In genomic region chr7:151080522-151081169, GRCh38 we compare ENCODE assay signal across 1 cellular context.
TF ChIP-seq lines count a peak whose summit lies in the region.

A gene with protein sequence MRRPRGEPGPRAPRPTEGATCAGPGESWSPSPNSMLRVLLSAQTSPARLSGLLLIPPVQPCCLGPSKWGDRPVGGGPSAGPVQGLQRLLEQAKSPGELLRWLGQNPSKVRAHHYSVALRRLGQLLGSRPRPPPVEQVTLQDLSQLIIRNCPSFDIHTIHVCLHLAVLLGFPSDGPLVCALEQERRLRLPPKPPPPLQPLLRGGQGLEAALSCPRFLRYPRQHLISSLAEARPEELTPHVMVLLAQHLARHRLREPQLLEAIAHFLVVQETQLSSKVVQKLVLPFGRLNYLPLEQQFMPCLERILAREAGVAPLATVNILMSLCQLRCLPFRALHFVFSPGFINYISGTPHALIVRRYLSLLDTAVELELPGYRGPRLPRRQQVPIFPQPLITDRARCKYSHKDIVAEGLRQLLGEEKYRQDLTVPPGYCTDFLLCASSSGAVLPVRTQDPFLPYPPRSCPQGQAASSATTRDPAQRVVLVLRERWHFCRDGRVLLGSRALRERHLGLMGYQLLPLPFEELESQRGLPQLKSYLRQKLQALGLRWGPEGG (minus strand): TSS chr7:151080809. CDS start chr7:151080766, 43 bp downstream.

TF ChIP-seq in K562, 482 proteins besides CTCF, POLR2A, EP300 and RAD21 (continued from another document and continues in another):
- TF ChIP-seq, protein P1, sequence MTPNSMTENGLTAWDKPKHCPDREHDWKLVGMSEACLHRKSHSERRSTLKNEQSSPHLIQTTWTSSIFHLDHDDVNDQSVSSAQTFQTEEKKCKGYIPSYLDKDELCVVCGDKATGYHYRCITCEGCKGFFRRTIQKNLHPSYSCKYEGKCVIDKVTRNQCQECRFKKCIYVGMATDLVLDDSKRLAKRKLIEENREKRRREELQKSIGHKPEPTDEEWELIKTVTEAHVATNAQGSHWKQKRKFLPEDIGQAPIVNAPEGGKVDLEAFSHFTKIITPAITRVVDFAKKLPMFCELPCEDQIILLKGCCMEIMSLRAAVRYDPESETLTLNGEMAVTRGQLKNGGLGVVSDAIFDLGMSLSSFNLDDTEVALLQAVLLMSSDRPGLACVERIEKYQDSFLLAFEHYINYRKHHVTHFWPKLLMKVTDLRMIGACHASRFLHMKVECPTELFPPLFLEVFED (CRISPR knock-in tag; conservative IDR thresholded peaks at IDR 0.05), result no peak; the same call in 1 of the 2 replicates
- peak; percentile 92; the same call in 1 of the 2 replicates for TF ChIP-seq NFRKB (IDR thresholded peaks at IDR 0.05; ENCODE audit: low read depth)
- TF ChIP-seq CCAR2 (IDR thresholded peaks at IDR 0.05; ENCODE audit: low read depth, low read length), result no peak
- TF ChIP-seq E2F3 (CRISPR knock-in tag; IDR thresholded peaks at IDR 0.05), result 0 out of 2 replicates have a peak, but pooled peaks have one; percentile 17
- TF ChIP-seq TAL1 (IDR thresholded peaks at IDR 0.05), result no peak
- 0 out of 2 replicates have a peak, but pooled peaks have one; percentile 57 for TF ChIP-seq ZNF57 (CRISPR knock-in tag; IDR thresholded peaks at IDR 0.05)
- TF ChIP-seq, protein P2, sequence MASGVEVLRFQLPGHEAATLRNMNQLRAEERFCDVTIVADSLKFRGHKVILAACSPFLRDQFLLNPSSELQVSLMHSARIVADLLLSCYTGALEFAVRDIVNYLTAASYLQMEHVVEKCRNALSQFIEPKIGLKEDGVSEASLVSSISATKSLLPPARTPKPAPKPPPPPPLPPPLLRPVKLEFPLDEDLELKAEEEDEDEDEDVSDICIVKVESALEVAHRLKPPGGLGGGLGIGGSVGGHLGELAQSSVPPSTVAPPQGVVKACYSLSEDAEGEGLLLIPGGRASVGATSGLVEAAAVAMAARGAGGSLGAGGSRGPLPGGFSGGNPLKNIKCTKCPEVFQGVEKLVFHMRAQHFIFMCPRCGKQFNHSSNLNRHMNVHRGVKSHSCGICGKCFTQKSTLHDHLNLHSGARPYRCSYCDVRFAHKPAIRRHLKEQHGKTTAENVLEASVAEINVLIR (CRISPR knock-in tag; IDR thresholded peaks at IDR 0.05), result 0 out of 2 replicates have a peak, but pooled peaks have one; percentile 14
- TF ChIP-seq ETV5 (CRISPR knock-in tag; IDR thresholded peaks at IDR 0.05; ENCODE audit: low read depth), result 0 out of 2 replicates have a peak, but pooled peaks have one; percentile 9
- TF ChIP-seq, protein P3, sequence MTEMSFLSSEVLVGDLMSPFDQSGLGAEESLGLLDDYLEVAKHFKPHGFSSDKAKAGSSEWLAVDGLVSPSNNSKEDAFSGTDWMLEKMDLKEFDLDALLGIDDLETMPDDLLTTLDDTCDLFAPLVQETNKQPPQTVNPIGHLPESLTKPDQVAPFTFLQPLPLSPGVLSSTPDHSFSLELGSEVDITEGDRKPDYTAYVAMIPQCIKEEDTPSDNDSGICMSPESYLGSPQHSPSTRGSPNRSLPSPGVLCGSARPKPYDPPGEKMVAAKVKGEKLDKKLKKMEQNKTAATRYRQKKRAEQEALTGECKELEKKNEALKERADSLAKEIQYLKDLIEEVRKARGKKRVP (CRISPR knock-in tag; IDR thresholded peaks at IDR 0.05), result peak; percentile 7
- no peak for TF ChIP-seq ZNF217 (CRISPR knock-in tag; IDR thresholded peaks at IDR 0.05)
- TF ChIP-seq ZNF282 (CRISPR knock-in tag; IDR thresholded peaks at IDR 0.05), result no peak
- TF ChIP-seq MLLT1 (IDR thresholded peaks at IDR 0.05), result peak; percentile 27 to 69; a peak in 3 of 4 replicates
- TF ChIP-seq, protein P4, sequence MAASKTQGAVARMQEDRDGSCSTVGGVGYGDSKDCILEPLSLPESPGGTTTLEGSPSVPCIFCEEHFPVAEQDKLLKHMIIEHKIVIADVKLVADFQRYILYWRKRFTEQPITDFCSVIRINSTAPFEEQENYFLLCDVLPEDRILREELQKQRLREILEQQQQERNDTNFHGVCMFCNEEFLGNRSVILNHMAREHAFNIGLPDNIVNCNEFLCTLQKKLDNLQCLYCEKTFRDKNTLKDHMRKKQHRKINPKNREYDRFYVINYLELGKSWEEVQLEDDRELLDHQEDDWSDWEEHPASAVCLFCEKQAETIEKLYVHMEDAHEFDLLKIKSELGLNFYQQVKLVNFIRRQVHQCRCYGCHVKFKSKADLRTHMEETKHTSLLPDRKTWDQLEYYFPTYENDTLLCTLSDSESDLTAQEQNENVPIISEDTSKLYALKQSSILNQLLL (CRISPR knock-in tag; IDR thresholded peaks at IDR 0.05; ENCODE audit: borderline replicate concordance), result no peak
- 0 out of 4 replicates have a peak, but pooled peaks of 1 of the 2 experiments have one; percentile 10 for TF ChIP-seq ETV6 (IDR thresholded peaks at IDR 0.05; ENCODE audit: borderline replicate concordance in 1 of 2, low read depth in 2 of 2, low read length in 1 of 2)
- no peak for TF ChIP-seq ETV6 (CRISPR knock-in tag; IDR thresholded peaks at IDR 0.05; ENCODE audit: borderline replicate concordance)
- TF ChIP-seq, protein P5, sequence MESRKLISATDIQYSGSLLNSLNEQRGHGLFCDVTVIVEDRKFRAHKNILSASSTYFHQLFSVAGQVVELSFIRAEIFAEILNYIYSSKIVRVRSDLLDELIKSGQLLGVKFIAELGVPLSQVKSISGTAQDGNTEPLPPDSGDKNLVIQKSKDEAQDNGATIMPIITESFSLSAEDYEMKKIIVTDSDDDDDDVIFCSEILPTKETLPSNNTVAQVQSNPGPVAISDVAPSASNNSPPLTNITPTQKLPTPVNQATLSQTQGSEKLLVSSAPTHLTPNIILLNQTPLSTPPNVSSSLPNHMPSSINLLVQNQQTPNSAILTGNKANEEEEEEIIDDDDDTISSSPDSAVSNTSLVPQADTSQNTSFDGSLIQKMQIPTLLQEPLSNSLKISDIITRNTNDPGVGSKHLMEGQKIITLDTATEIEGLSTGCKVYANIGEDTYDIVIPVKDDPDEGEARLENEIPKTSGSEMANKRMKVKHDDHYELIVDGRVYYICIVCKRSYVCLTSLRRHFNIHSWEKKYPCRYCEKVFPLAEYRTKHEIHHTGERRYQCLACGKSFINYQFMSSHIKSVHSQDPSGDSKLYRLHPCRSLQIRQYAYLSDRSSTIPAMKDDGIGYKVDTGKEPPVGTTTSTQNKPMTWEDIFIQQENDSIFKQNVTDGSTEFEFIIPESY (CRISPR knock-in tag; IDR thresholded peaks at IDR 0.05), result no peak
- peak; percentile 95 for TF ChIP-seq SUPT5H (IDR thresholded peaks at IDR 0.05)
- TF ChIP-seq, protein P6, sequence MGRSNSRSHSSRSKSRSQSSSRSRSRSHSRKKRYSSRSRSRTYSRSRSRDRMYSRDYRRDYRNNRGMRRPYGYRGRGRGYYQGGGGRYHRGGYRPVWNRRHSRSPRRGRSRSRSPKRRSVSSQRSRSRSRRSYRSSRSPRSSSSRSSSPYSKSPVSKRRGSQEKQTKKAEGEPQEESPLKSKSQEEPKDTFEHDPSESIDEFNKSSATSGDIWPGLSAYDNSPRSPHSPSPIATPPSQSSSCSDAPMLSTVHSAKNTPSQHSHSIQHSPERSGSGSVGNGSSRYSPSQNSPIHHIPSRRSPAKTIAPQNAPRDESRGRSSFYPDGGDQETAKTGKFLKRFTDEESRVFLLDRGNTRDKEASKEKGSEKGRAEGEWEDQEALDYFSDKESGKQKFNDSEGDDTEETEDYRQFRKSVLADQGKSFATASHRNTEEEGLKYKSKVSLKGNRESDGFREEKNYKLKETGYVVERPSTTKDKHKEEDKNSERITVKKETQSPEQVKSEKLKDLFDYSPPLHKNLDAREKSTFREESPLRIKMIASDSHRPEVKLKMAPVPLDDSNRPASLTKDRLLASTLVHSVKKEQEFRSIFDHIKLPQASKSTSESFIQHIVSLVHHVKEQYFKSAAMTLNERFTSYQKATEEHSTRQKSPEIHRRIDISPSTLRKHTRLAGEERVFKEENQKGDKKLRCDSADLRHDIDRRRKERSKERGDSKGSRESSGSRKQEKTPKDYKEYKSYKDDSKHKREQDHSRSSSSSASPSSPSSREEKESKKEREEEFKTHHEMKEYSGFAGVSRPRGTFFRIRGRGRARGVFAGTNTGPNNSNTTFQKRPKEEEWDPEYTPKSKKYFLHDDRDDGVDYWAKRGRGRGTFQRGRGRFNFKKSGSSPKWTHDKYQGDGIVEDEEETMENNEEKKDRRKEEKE (IDR thresholded peaks at IDR 0.05; ENCODE audit: borderline replicate concordance in 1 of 2, control insufficient read depth in 1 of 2, low read depth in 2 of 2, low read length in 1 of 2), result 0 out of 4 replicates have a peak, but pooled peaks of 1 of the 2 experiments have one; percentile 39
- TF ChIP-seq ZNF174 (CRISPR knock-in tag; IDR thresholded peaks at IDR 0.05), result no peak
- no peak for TF ChIP-seq TAF9B (IDR thresholded peaks at IDR 0.05; ENCODE audit: partially characterized antibody)
- no peak for TF ChIP-seq ZNF24 (IDR thresholded peaks at IDR 0.05)
- no peak for TF ChIP-seq RBM39 (optimal IDR thresholded peaks at IDR 0.05; ENCODE audit: low read depth, low read length)
- peak; percentile 73 for TF ChIP-seq HCFC1 (IDR thresholded peaks at IDR 0.05; ENCODE audit: low read depth, low read length)
- TF ChIP-seq SAFB2 (IDR thresholded peaks at IDR 0.05; ENCODE audit: borderline replicate concordance, low read depth, low read length, severe bottlenecking), result no peak
- peak; percentile 50; the same call in 1 of the 2 replicates for TF ChIP-seq ZNF175 (CRISPR knock-in tag; IDR thresholded peaks at IDR 0.05; ENCODE audit: low read depth)
- TF ChIP-seq, protein P7, sequence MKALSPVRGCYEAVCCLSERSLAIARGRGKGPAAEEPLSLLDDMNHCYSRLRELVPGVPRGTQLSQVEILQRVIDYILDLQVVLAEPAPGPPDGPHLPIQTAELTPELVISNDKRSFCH (CRISPR knock-in tag; IDR thresholded peaks at IDR 0.05), result no peak
- TF ChIP-seq, protein P7 (tag; IDR thresholded peaks at IDR 0.05), result peak; percentile 31; the same call in 1 of the 2 replicates
- TF ChIP-seq MEIS2 (IDR thresholded peaks at IDR 0.05; ENCODE audit: partially characterized antibody), result peak; percentile 84
- TF ChIP-seq E2F8 (IDR thresholded peaks at IDR 0.05; ENCODE audit: low read depth, partially characterized antibody), result peak; percentile 56
- no peak for TF ChIP-seq WHSC1 (IDR thresholded peaks at IDR 0.05; ENCODE audit: low read length)
- no peak for TF ChIP-seq EP400 (IDR thresholded peaks at IDR 0.05)
- no peak for TF ChIP-seq MYBL2 (IDR thresholded peaks at IDR 0.05; ENCODE audit: low read depth)
- no peak for TF ChIP-seq MYBL2 (CRISPR knock-in tag; IDR thresholded peaks at IDR 0.05; ENCODE audit: borderline replicate concordance)
- TF ChIP-seq PHB2 (IDR thresholded peaks at IDR 0.05; ENCODE audit: low read depth), result no peak
- TF ChIP-seq CREM (IDR thresholded peaks at IDR 0.05; ENCODE audit: low read depth), result peak; percentile 82
- TF ChIP-seq CEBPB (tag; IDR thresholded peaks at IDR 0.05), result no peak
- peak; percentile 61 for TF ChIP-seq JUND (IDR thresholded peaks at IDR 0.05; ENCODE audit: borderline replicate concordance, low read depth, low read length)
- no peak; the same call in 2 of the 3 replicates for TF ChIP-seq JUND (tag; IDR thresholded peaks at IDR 0.05; ENCODE audit: borderline replicate concordance, low read depth, low read length)
- TF ChIP-seq SIRT6 (IDR thresholded peaks at IDR 0.05; ENCODE audit: low read depth, low read length), result no peak
- no peak for TF ChIP-seq NUFIP1 (IDR thresholded peaks at IDR 0.05; ENCODE audit: partially characterized antibody)
- TF ChIP-seq ZNF583 (CRISPR knock-in tag; IDR thresholded peaks at IDR 0.05), result peak; percentile 10; the same call in 1 of the 2 replicates
- TF ChIP-seq NFIX (CRISPR knock-in tag; IDR thresholded peaks at IDR 0.05; ENCODE audit: low read depth), result no peak
- no peak for TF ChIP-seq RFX1 (IDR thresholded peaks at IDR 0.05)
- TF ChIP-seq CHCHD3 (CRISPR knock-in tag; IDR thresholded peaks at IDR 0.05), result 0 out of 2 replicates have a peak, but pooled peaks have one; percentile 25
- peak; percentile 20 to 81; a peak in 3 of 4 replicates for TF ChIP-seq TBL1XR1 (IDR thresholded peaks at IDR 0.05; ENCODE audit: low read length in 2 of 2)
- TF ChIP-seq, protein P8, sequence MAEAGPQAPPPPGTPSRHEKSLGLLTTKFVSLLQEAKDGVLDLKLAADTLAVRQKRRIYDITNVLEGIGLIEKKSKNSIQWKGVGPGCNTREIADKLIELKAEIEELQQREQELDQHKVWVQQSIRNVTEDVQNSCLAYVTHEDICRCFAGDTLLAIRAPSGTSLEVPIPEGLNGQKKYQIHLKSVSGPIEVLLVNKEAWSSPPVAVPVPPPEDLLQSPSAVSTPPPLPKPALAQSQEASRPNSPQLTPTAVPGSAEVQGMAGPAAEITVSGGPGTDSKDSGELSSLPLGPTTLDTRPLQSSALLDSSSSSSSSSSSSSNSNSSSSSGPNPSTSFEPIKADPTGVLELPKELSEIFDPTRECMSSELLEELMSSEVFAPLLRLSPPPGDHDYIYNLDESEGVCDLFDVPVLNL (CRISPR knock-in tag; IDR thresholded peaks at IDR 0.05; ENCODE audit: low read depth), result 0 out of 2 replicates have a peak, but pooled peaks have one; percentile 53
- TF ChIP-seq ZNF408 (CRISPR knock-in tag; IDR thresholded peaks at IDR 0.05; ENCODE audit: low read depth), result no peak
- 0 out of 2 replicates have a peak, but pooled peaks have one; percentile 17 for TF ChIP-seq ZNF764 (CRISPR knock-in tag; IDR thresholded peaks at IDR 0.05; ENCODE audit: low read depth)
